28 cellular contexts compared by ENCODE assay signal in genomic region chr12:100174506-100174905, GRCh38. TPM values are rescaled to one million over a fixed set of nuclear protein-coding genes. Genes with fewer than 3 reads are reported as not detected.
DNase-seq lines count a peak whose midpoint lies in the region; ATAC-seq, FAIRE-seq and TF ChIP-seq lines count a peak whose summit lies in the region.
"Had no signal": no experiment of that assay in that cellular context is flagged by ENCODE, and none has a peak within 500 bp of the region (broad histone marks: within the 10 kb centered on the region; RNA-seq: fewer than 3 reads in every experiment).

No MANE protein-coding gene starts in this region.

- H3K27ac ChIP-seq in PC-3 (ENCODE audit: low read length) (no peak overlapping the region), mammary epithelial cell (ENCODE audit: insufficient read depth, low read depth, low read length) (no peak overlapping the region), small intestine (ENCODE audit: low read depth in 1 of 2, low read length in 1 of 2) (no peak overlapping the region)
- H3K27ac ChIP-seq: BLaER1 had no signal

- H3K27me3 ChIP-seq in PC-3 (ENCODE audit: low read length) (no peaks in the 10 kb centered on the region), mammary epithelial cell (ENCODE audit: insufficient read depth, low read length) (no peaks in the 10 kb centered on the region), small intestine (ENCODE audit: control insufficient read depth in 2 of 2, insufficient read depth in 2 of 2, low read length in 2 of 2) (no peaks in the 10 kb centered on the region)
- H3K27me3 ChIP-seq: BE2C, BLaER1 had no signal

- H3K36me3 Mint-ChIP-seq in T-helper 17 cell (ENCODE audit: low read depth), result peaks cover 4% of the 10 kb centered on the region

- H3K4me1 Mint-ChIP-seq in T-helper 17 cell, result no peaks in the 10 kb centered on the region
- H3K4me1 Mint-ChIP-seq: CD14-positive monocyte; CD4-positive, alpha-beta memory T cell; CD8-positive, alpha-beta memory T cell had no signal

- H3K36me3 ChIP-seq in PC-3 (ENCODE audit: low read depth, low read length) (no peaks in the 10 kb centered on the region), mammary epithelial cell (ENCODE audit: insufficient read depth, low read length) (peaks cover 2% of the 10 kb centered on the region), small intestine (ENCODE audit: control insufficient read depth in 2 of 2, insufficient read depth in 2 of 2, low read length in 2 of 2) (peaks cover 0 to 2% of the 10 kb centered on the region in 2 donors)
- H3K36me3 ChIP-seq: BE2C had no signal

- FAIRE-seq in small intestine (lab: Jason Lieb, UNC), result no peak
- FAIRE-seq: A204.1, GM12878, GM12892, GM18507 had no signal

- H3K9ac ChIP-seq in PC-3 (ENCODE audit: low read length) (no peak overlapping the region), mammary epithelial cell (ENCODE audit: insufficient read depth, low read length) (no peak overlapping the region)
- H3K9ac ChIP-seq: BLaER1 had no signal

- CTCF ChIA-PET in PC-3 (lab: Charles Lee) (interaction anchor here (0.5 kb wide), 1 partner anchor 11 kb away, joined by 3 read pairs; no protein-coding TSS in a partner anchor), mammary epithelial cell (lab: Charles Lee; ENCODE audit: low non-redundant PET) (interaction anchor here (0.6 kb wide), 1 partner anchor 13 kb away, joined by 3 read pairs; no protein-coding TSS in a partner anchor)

- H3K4me3 ChIP-seq in PC-3 (ENCODE audit: low read length), result no peak overlapping the region
- no peak overlapping the region for H3K4me3 ChIP-seq in mammary epithelial cell (replicated peaks in 1 of 3; ENCODE audit: insufficient read depth in 1 of 3, low read depth in 2 of 3, low read length in 3 of 3)
- no peak overlapping the region for H3K4me3 ChIP-seq in epithelial cell of esophagus (ENCODE audit: low read length)
- H3K4me3 ChIP-seq in small intestine (ENCODE audit: low read depth in 1 of 2, low read length in 2 of 2), result no peak overlapping the region
- H3K4me3 ChIP-seq: BLaER1, GM12878 had no signal

- POLR2A ChIA-PET in PC-3 (lab: Charles Lee; ENCODE audit: unreplicated experiment), result no interaction called here

- H3K9me3 ChIP-seq in PC-3 (ENCODE audit: low read length) (no peaks in the 10 kb centered on the region), mammary epithelial cell (replicated peaks; ENCODE audit: insufficient read depth, low read length) (no peaks in the 10 kb centered on the region), small intestine (ENCODE audit: control insufficient read depth, low read depth) (no peaks in the 10 kb centered on the region), T-helper 17 cell (ENCODE audit: control insufficient read depth, low read length, poor library complexity, severe bottlenecking) (no peaks in the 10 kb centered on the region)
- H3K9me3 ChIP-seq: BE2C, BLaER1 had no signal

- TF ChIP-seq CTCF in PC-3 (conservative IDR thresholded peaks at IDR 0.05; ENCODE audit: low read depth, low read length), result no peak
- TF ChIP-seq CTCF in mammary epithelial cell (conservative IDR thresholded peaks at IDR 0.05 in 1 of 2, IDR thresholded peaks at IDR 0.05 in 1 of 2; ENCODE audit: extremely low read depth in 1 of 2, insufficient read depth in 1 of 2, low read depth in 1 of 2, low read length in 2 of 2), result no peak
- TF ChIP-seq CTCF in epithelial cell of esophagus (IDR thresholded peaks at IDR 0.05; ENCODE audit: insufficient read depth, low read depth, low read length, missing control alignments), result no peak

- no peaks in the 10 kb centered on the region for H3F3A ChIP-seq in PC-3 (ENCODE audit: low read length, unreplicated experiment)

- ATAC-seq in PC-3 (peak; percentile 66), T-helper 17 cell (no peak)
- ATAC-seq: GM12878 had no signal

- H4K20me1 ChIP-seq in PC-3 (ENCODE audit: low read length) (no peaks in the 10 kb centered on the region), mammary epithelial cell (ENCODE audit: insufficient read depth, low read length) (no peaks in the 10 kb centered on the region)
- H4K20me1 ChIP-seq: BLaER1 had no signal

- BruUV-seq in PC-3 (replicated peaks; lab: Mats Ljungman, UMichigan), result no TSS peak
- no TSS peak for BruUV-seq in mammary epithelial cell (replicated peaks; lab: Mats Ljungman, UMichigan)

- H3K9me2 ChIP-seq in PC-3 (replicated peaks; ENCODE audit: low read length), result no peaks in the 10 kb centered on the region

- in situ Hi-C loops in mammary epithelial cell (cut with MboI; ENCODE audit: low sequenced_read_pairs in 2 of 2), result no loop called here

- no peak overlapping the region for H3K4me3 Mint-ChIP-seq in T-helper 17 cell
- H3K4me3 Mint-ChIP-seq: CD14-positive monocyte; CD4-positive, alpha-beta memory T cell; CD4-positive, CD25-positive, alpha-beta regulatory T cell; CD8-positive, alpha-beta memory T cell had no signal

- no peak overlapping the region for H3K27ac Mint-ChIP-seq in T-helper 17 cell
- H3K27ac Mint-ChIP-seq: CD4-positive, CD25-positive, alpha-beta regulatory T cell; CD8-positive, alpha-beta memory T cell had no signal

- H3K4me2 ChIP-seq in PC-3 (ENCODE audit: low read length) (no peak overlapping the region), mammary epithelial cell (ENCODE audit: insufficient read depth, low read depth, low read length) (no peak overlapping the region)
- H3K4me2 ChIP-seq: BLaER1 had no signal

- H3K4me1 ChIP-seq in PC-3 (ENCODE audit: insufficient read depth, low read length), result no peaks in the 10 kb centered on the region
- H3K4me1 ChIP-seq in mammary epithelial cell (ENCODE audit: insufficient read depth, low read length), result no peaks in the 10 kb centered on the region
- no peaks in the 10 kb centered on the region for H3K4me1 ChIP-seq in small intestine (ENCODE audit: control insufficient read depth in 2 of 2, insufficient read depth in 1 of 2, low read depth in 1 of 2, low read length in 1 of 2)
- H3K4me1 ChIP-seq: BE2C, BLaER1 had no signal

- dilution Hi-C loops in mammary epithelial cell (cut with HindIII; ENCODE audit: low sequenced_read_pairs), result no loop called here

- no peaks in the 10 kb centered on the region for H3K27me3 Mint-ChIP-seq in T-helper 17 cell
- H3K27me3 Mint-ChIP-seq: CD4-positive, alpha-beta memory T cell; CD4-positive, CD25-positive, alpha-beta regulatory T cell; CD8-positive, alpha-beta memory T cell had no signal

- no peaks in the 10 kb centered on the region for H3K79me2 ChIP-seq in PC-3 (ENCODE audit: low read length)
- no peaks in the 10 kb centered on the region for H3K79me2 ChIP-seq in mammary epithelial cell (ENCODE audit: insufficient read depth, low read length)

- intact Hi-C loops in PC-3 (cut with micrococcal nuclease), result no loop called here
- intact Hi-C loops in mammary epithelial cell (cut with micrococcal nuclease), result no loop called here

- DNase-seq in PC-3, result peak; percentile 58
- DNase-seq in mammary epithelial cell, result peak; percentile 29
- DNase-seq in epithelial cell of esophagus (ENCODE audit: low read depth), result peak; percentile 66
- peak; percentile 31 for DNase-seq in small intestine
- DNase-seq in activated T-cell treated with anti-CD3 and anti-CD28 coated beads, Interleukin-2, amount 50 U/mL, for 1 hour, result no peak
- no peak for DNase-seq in activated CD4-positive, alpha-beta T cell treated with anti-CD3 and anti-CD28 coated beads, Interleukin-2, amount 50 U/mL, for 48 hours
- DNase-seq in T-helper 17 cell, result no peak
- DNase-seq: 8988T; ACHN; BE2C; C1 segment of cervical spinal cord; CD4-positive, alpha-beta memory T cell; CD4-positive, CD25-positive, alpha-beta regulatory T cell; CD8-positive, alpha-beta memory T cell; COR-L47; DMS 273 treated with DMSO at 0.1 percent for 48 hours; DMS153; DMS53; DMS79; DND-41; EL; GDM1 had no signal

- H2AFZ ChIP-seq in PC-3 (ENCODE audit: low read length) (no peak overlapping the region), mammary epithelial cell (ENCODE audit: low read depth, low read length) (no peak overlapping the region)

RNA-seq across cellular contexts. Expression of gene ACTR6, which starts 26.1 kb away (rescaled TPM):
- total RNA-seq in PC-3 (2014; rRNA removed) (18.4 and 21.2 TPM in 2 replicates), mammary epithelial cell (10 to 100 TPM; 24.5 to 25.0 TPM), T-helper 17 cell (10 to 100 TPM; 23.4 to 24.9 TPM)
- polyA plus RNA-seq in mammary epithelial cell (12.6 TPM), small intestine (10 to 100 TPM; 20.0 to 31.5 (median 22.0) TPM)
- polyA minus RNA-seq in mammary epithelial cell, result 0.57 TPM

RNA-seq across cellular contexts. Expression of gene BLTP3B, which starts 31.8 kb away (rescaled TPM):
- total RNA-seq in PC-3 (2014; rRNA removed), result 29.0 and 32.0 TPM in 2 replicates
- 10 to 100 TPM; 18.8 to 30.2 TPM for total RNA-seq in mammary epithelial cell
- polyA plus RNA-seq in mammary epithelial cell, result 9.1 TPM
- 16.2 TPM for polyA minus RNA-seq in mammary epithelial cell
- polyA plus RNA-seq in small intestine, result 10 to 100 TPM in 2 of 3 donors, 1 to 10 TPM in 1; 7.0 to 11.1 (median 10.1) TPM
- 10 to 100 TPM; 22.6 to 30.9 TPM for total RNA-seq in T-helper 17 cell

Comparison
In these comparisons a context has a peak if more than half of its experiments do, and no peak if none do; other contexts are left out.
1. DNase-seq: peak in PC-3 (single experiment), mammary epithelial cell (single experiment), epithelial cell of esophagus (single experiment) and small intestine (single experiment); none in activated T-cell treated with anti-CD3 and anti-CD28 coated beads, Interleukin-2, amount 50 U/mL, for 1 hour (single experiment), activated CD4-positive, alpha-beta T cell treated with anti-CD3 and anti-CD28 coated beads, Interleukin-2, amount 50 U/mL, for 48 hours (0 of 2) and T-helper 17 cell (0 of 3).